In genomic region chrX:104108955-104109354, GRCh38 we compare ENCODE assay signal across 16 cellular contexts. TPM values are rescaled to one million over a fixed set of nuclear protein-coding genes. Genes with fewer than 3 reads are reported as not detected.
DNase-seq lines count a peak whose midpoint lies in the region; ATAC-seq and TF ChIP-seq lines count a peak whose summit lies in the region.
"Had no signal": no experiment of that assay in that cellular context is flagged by ENCODE, and none has a peak within 500 bp of the region (broad histone marks: within the 10 kb centered on the region; RNA-seq: fewer than 3 reads in every experiment).

No MANE protein-coding gene starts in this region.

- no peak for DNase-seq in CD4-positive, CD25-positive, alpha-beta regulatory T cell
- no peak for DNase-seq in CD8-positive, alpha-beta T cell
- DNase-seq in activated CD8-positive, alpha-beta T cell treated with anti-CD3 and anti-CD28 coated beads, Interleukin-2, amount 10 ng/mL, durations not matched to agents 7 days and 5 days: peak; percentile 34
- DNase-seq in mucosa of descending colon (no peak), left cardiac atrium (no peak), HPDE6-E6E7 (ENCODE audit: extremely low spot score) (no peak), NCI-H2196 (lab: John Stamatoyannopoulos, UW; ENCODE audit: unreplicated experiment) (no peak)
- DNase-seq: ACHN, DMS 273 treated with DMSO at 0.1 percent for 48 hours, KG1, NCI-H1930, NCI-H2171 treated with DMSO at 0.1 percent for 48 hours, NCI-H510A, SJCRH30 had no signal

- no peaks in the 10 kb centered on the region for H3K36me3 ChIP-seq in CD4-positive, CD25-positive, alpha-beta regulatory T cell (ENCODE audit: control insufficient read depth, insufficient read depth, low read length)
- H3K36me3 ChIP-seq in CD8-positive, alpha-beta T cell (ENCODE audit: insufficient read depth, low read length): no peaks in the 10 kb centered on the region
- no peaks in the 10 kb centered on the region for H3K36me3 ChIP-seq in mucosa of descending colon (ENCODE audit: low read depth)
- H3K36me3 ChIP-seq: SJCRH30 had no signal

- H3K36me3 Mint-ChIP-seq in CD4-positive, CD25-positive, alpha-beta regulatory T cell: no peaks in the 10 kb centered on the region
- H3K36me3 Mint-ChIP-seq in CD8-positive, alpha-beta T cell: peaks cover 14% of the 10 kb centered on the region
- H3K36me3 Mint-ChIP-seq in activated CD8-positive, alpha-beta T cell treated with anti-CD3 and anti-CD28 coated beads, Interleukin-2, amount 10 ng/mL, durations not matched to agents 7 days and 5 days (ENCODE audit: low read depth): peaks cover 2% of the 10 kb centered on the region

- H3K27ac ChIP-seq in CD4-positive, CD25-positive, alpha-beta regulatory T cell (ENCODE audit: insufficient read depth, low read length, poor library complexity, severe bottlenecking): no peak overlapping the region
- no peak overlapping the region for H3K27ac ChIP-seq in CD8-positive, alpha-beta T cell (ENCODE audit: low read depth, low read length)
- H3K27ac ChIP-seq: RWPE1, SJCRH30 had no signal

- peaks cover 37% of the 10 kb centered on the region for H3K4me1 ChIP-seq in CD4-positive, CD25-positive, alpha-beta regulatory T cell (ENCODE audit: control insufficient read depth, insufficient read depth, low read length, poor library complexity, severe bottlenecking)
- H3K4me1 ChIP-seq in CD8-positive, alpha-beta T cell (ENCODE audit: insufficient read depth, low read length): peaks cover 44% of the 10 kb centered on the region
- H3K4me1 ChIP-seq in mucosa of descending colon (ENCODE audit: low read depth): no peaks in the 10 kb centered on the region
- H3K4me1 ChIP-seq: SJCRH30 had no signal

- no peak overlapping the region for H3K4me3 ChIP-seq in CD4-positive, CD25-positive, alpha-beta regulatory T cell (ENCODE audit: low read depth, low read length)
- H3K4me3 ChIP-seq in CD8-positive, alpha-beta T cell (ENCODE audit: low read depth, low read length): no peak overlapping the region
- no peak overlapping the region for H3K4me3 ChIP-seq in mucosa of descending colon
- H3K4me3 ChIP-seq: SJCRH30 had no signal

- no peak for ATAC-seq in CD4-positive, CD25-positive, alpha-beta regulatory T cell (ENCODE audit: low read depth in 2 of 2)
- ATAC-seq in CD8-positive, alpha-beta T cell: no peak
- no peak for ATAC-seq in activated CD8-positive, alpha-beta T cell treated with anti-CD3 and anti-CD28 coated beads, Interleukin-2, amount 10 ng/mL, durations not matched to agents 7 days and 5 days
- ATAC-seq in mucosa of descending colon (peak; percentile 8), left cardiac atrium (no peak)

- H3K9me3 Mint-ChIP-seq in CD4-positive, CD25-positive, alpha-beta regulatory T cell: no peaks in the 10 kb centered on the region
- no peaks in the 10 kb centered on the region for H3K9me3 Mint-ChIP-seq in CD8-positive, alpha-beta T cell
- no peaks in the 10 kb centered on the region for H3K9me3 Mint-ChIP-seq in activated CD8-positive, alpha-beta T cell treated with anti-CD3 and anti-CD28 coated beads, Interleukin-2, amount 10 ng/mL, durations not matched to agents 7 days and 5 days (ENCODE audit: insufficient read depth)

- peaks cover 6 to 59% (median 24%) of the 10 kb centered on the region in 4 donors for H3K4me1 Mint-ChIP-seq in CD4-positive, CD25-positive, alpha-beta regulatory T cell
- peaks cover 56% of the 10 kb centered on the region for H3K4me1 Mint-ChIP-seq in CD8-positive, alpha-beta T cell (ENCODE audit: low read depth)
- peaks cover 48% of the 10 kb centered on the region for H3K4me1 Mint-ChIP-seq in activated CD8-positive, alpha-beta T cell treated with anti-CD3 and anti-CD28 coated beads, Interleukin-2, amount 10 ng/mL, durations not matched to agents 7 days and 5 days (ENCODE audit: low read depth)

- no peak for TF ChIP-seq CTCF in CD8-positive, alpha-beta T cell (IDR thresholded peaks at IDR 0.05)
- no peak for TF ChIP-seq CTCF in mucosa of descending colon (IDR thresholded peaks at IDR 0.05)

- intact Hi-C loops in CD8-positive, alpha-beta T cell (cut with DNase I, micrococcal nuclease): no loop called here
- intact Hi-C loops in mucosa of descending colon (cut with DNase I, micrococcal nuclease): no loop called here
- intact Hi-C loops in left cardiac atrium (cut with DNase I): no loop called here

- H3K27ac Mint-ChIP-seq in CD4-positive, CD25-positive, alpha-beta regulatory T cell: peak overlapping the region in 2 of 3 donors; percentile 62 to 97
- peak overlapping the region; percentile 95 for H3K27ac Mint-ChIP-seq in CD8-positive, alpha-beta T cell
- peak overlapping the region; percentile 76 for H3K27ac Mint-ChIP-seq in activated CD8-positive, alpha-beta T cell treated with anti-CD3 and anti-CD28 coated beads, Interleukin-2, amount 10 ng/mL, durations not matched to agents 7 days and 5 days
- H3K27ac Mint-ChIP-seq: B cell had no signal

- peak overlapping the region in 1 of 4 donors; percentile 64 for H3K4me3 Mint-ChIP-seq in CD4-positive, CD25-positive, alpha-beta regulatory T cell
- peak overlapping the region; percentile 89 for H3K4me3 Mint-ChIP-seq in CD8-positive, alpha-beta T cell
- peak overlapping the region; percentile 14 for H3K4me3 Mint-ChIP-seq in activated CD8-positive, alpha-beta T cell treated with anti-CD3 and anti-CD28 coated beads, Interleukin-2, amount 10 ng/mL, durations not matched to agents 7 days and 5 days
- H3K4me3 Mint-ChIP-seq: B cell had no signal

- no peaks in the 10 kb centered on the region for H3K27me3 ChIP-seq in CD4-positive, CD25-positive, alpha-beta regulatory T cell (ENCODE audit: control insufficient read depth, insufficient read depth, low read length)
- H3K27me3 ChIP-seq in CD8-positive, alpha-beta T cell (ENCODE audit: insufficient read depth, low read length): no peaks in the 10 kb centered on the region
- H3K27me3 ChIP-seq: SJCRH30 had no signal

- H3K27me3 Mint-ChIP-seq in CD4-positive, CD25-positive, alpha-beta regulatory T cell: no peaks in the 10 kb centered on the region
- H3K27me3 Mint-ChIP-seq in CD8-positive, alpha-beta T cell (ENCODE audit: low read depth): no peaks in the 10 kb centered on the region
- H3K27me3 Mint-ChIP-seq in activated CD8-positive, alpha-beta T cell treated with anti-CD3 and anti-CD28 coated beads, Interleukin-2, amount 10 ng/mL, durations not matched to agents 7 days and 5 days (ENCODE audit: low read depth): no peaks in the 10 kb centered on the region
- H3K27me3 Mint-ChIP-seq: B cell had no signal

- no peaks in the 10 kb centered on the region for H3K9me3 ChIP-seq in CD4-positive, CD25-positive, alpha-beta regulatory T cell (ENCODE audit: control insufficient read depth in 2 of 2, low read length in 2 of 2)
- no peaks in the 10 kb centered on the region for H3K9me3 ChIP-seq in CD8-positive, alpha-beta T cell (ENCODE audit: low read length)
- no peaks in the 10 kb centered on the region for H3K9me3 ChIP-seq in mucosa of descending colon
- H3K9me3 ChIP-seq: SJCRH30 had no signal

- POLR2A ChIA-PET in CD8-positive, alpha-beta T cell (lab: Charles Lee): interaction anchor here (0.7 to 1.4 kb wide), 2 partner anchors 14 to 47 kb away, joined by 3 read pairs; partner anchors contain the start of gene SLC25A53
- POLR2A ChIA-PET in activated CD8-positive, alpha-beta T cell treated with anti-CD3 and anti-CD28 coated beads, Interleukin-2, amount 10 ng/mL, durations not matched to agents 7 days and 5 days (lab: Charles Lee): interaction anchor here (1.6 kb wide), 1 partner anchor 48 kb away, joined by 7 read pairs; the partner anchor contains the start of gene SLC25A53

- CTCF ChIA-PET in CD8-positive, alpha-beta T cell (lab: Charles Lee): interaction anchor here (1.1 to 2.6 kb wide), 4 partner anchors 9 to 27 kb away, joined by 3 to 8 read pairs (median 6); no protein-coding TSS in a partner anchor
- CTCF ChIA-PET in activated CD8-positive, alpha-beta T cell treated with anti-CD3 and anti-CD28 coated beads, Interleukin-2, amount 10 ng/mL, durations not matched to agents 7 days and 5 days (lab: Charles Lee): interaction anchor here (0.6 to 6.8 kb wide), 3 partner anchors 9 to 1744 kb away, joined by 3 to 61 read pairs (median 3); no protein-coding TSS in a partner anchor

RNA-seq across cellular contexts. Expression of gene ZCCHC18, which starts 3.4 kb away (rescaled TPM):
- 4.3 TPM for total RNA-seq in CD4-positive, CD25-positive, alpha-beta regulatory T cell
- 1 to 10 TPM; 1.9 to 4.6 (median 4.2) TPM for polyA plus RNA-seq in CD4-positive, CD25-positive, alpha-beta regulatory T cell
- 1 to 10 TPM; 5.9 to 7.5 TPM for total RNA-seq in CD8-positive, alpha-beta T cell
- 1 to 10 TPM; 2.2 to 3.8 TPM for total RNA-seq in activated CD8-positive, alpha-beta T cell treated with anti-CD3 and anti-CD28 coated beads, Interleukin-2, amount 10 ng/mL, durations not matched to agents 7 days and 5 days
- total RNA-seq in mucosa of descending colon (1 to 10 TPM in 1 of 3 donors, under 1 TPM in 2; 0.14 to 1.0 (median 0.55) TPM), left cardiac atrium (under 1 TPM; 0.32 to 0.42 TPM)

RNA-seq across cellular contexts. Expression of gene TMSB15C, which starts 32.9 kb away (rescaled TPM):
- 3.8 TPM for total RNA-seq in CD4-positive, CD25-positive, alpha-beta regulatory T cell
- under 1 TPM; 0.16 to 0.63 (median 0.39) TPM for polyA plus RNA-seq in CD4-positive, CD25-positive, alpha-beta regulatory T cell
- total RNA-seq in CD8-positive, alpha-beta T cell: 1 to 10 TPM; 1.5 to 2.6 TPM
- 1 to 10 TPM; 4.8 to 6.1 TPM for total RNA-seq in activated CD8-positive, alpha-beta T cell treated with anti-CD3 and anti-CD28 coated beads, Interleukin-2, amount 10 ng/mL, durations not matched to agents 7 days and 5 days
- total RNA-seq in mucosa of descending colon (1 to 10 TPM in 1 of 3 donors, under 1 TPM in 2; 0.84 to 2.6 (median 0.87) TPM), left cardiac atrium (under 1 TPM; 0.32 to 0.34 TPM)

RNA-seq across cellular contexts. Expression of gene SLC25A53, which starts 47.9 kb away (rescaled TPM):
- 11.9 TPM for total RNA-seq in CD4-positive, CD25-positive, alpha-beta regulatory T cell
- polyA plus RNA-seq in CD4-positive, CD25-positive, alpha-beta regulatory T cell: 10 to 100 TPM in 1 of 4 donors, 1 to 10 TPM in 3; 6.6 to 11.8 (median 7.7) TPM
- total RNA-seq in CD8-positive, alpha-beta T cell: 1 to 10 TPM; 7.9 to 8.9 TPM
- total RNA-seq in activated CD8-positive, alpha-beta T cell treated with anti-CD3 and anti-CD28 coated beads, Interleukin-2, amount 10 ng/mL, durations not matched to agents 7 days and 5 days: 1 to 10 TPM; 8.7 to 8.9 TPM
- total RNA-seq in mucosa of descending colon (10 to 100 TPM in 1 of 3 donors, 1 to 10 TPM in 2; 7.2 to 18.0 (median 8.5) TPM), left cardiac atrium (10 to 100 TPM in 1 of 2 donors, 1 to 10 TPM in 1; 8.6 to 10.2 TPM)

RNA-seq across cellular contexts. Expression of gene FAM199X, which starts 57.3 kb away (rescaled TPM):
- 16.1 TPM for total RNA-seq in CD4-positive, CD25-positive, alpha-beta regulatory T cell
- 1 to 10 TPM; 7.8 to 9.9 (median 8.5) TPM for polyA plus RNA-seq in CD4-positive, CD25-positive, alpha-beta regulatory T cell
- 10 to 100 TPM; 16.4 to 17.0 TPM for total RNA-seq in CD8-positive, alpha-beta T cell
- 10 to 100 TPM; 11.6 to 12.7 TPM for total RNA-seq in activated CD8-positive, alpha-beta T cell treated with anti-CD3 and anti-CD28 coated beads, Interleukin-2, amount 10 ng/mL, durations not matched to agents 7 days and 5 days
- 10 to 100 TPM; 18.3 to 22.2 (median 21.9) TPM for total RNA-seq in mucosa of descending colon
- 10 to 100 TPM; 11.7 to 14.1 TPM for total RNA-seq in left cardiac atrium
